ENCODE assay signal across 1 cellular context in the genomic region with DNA sequence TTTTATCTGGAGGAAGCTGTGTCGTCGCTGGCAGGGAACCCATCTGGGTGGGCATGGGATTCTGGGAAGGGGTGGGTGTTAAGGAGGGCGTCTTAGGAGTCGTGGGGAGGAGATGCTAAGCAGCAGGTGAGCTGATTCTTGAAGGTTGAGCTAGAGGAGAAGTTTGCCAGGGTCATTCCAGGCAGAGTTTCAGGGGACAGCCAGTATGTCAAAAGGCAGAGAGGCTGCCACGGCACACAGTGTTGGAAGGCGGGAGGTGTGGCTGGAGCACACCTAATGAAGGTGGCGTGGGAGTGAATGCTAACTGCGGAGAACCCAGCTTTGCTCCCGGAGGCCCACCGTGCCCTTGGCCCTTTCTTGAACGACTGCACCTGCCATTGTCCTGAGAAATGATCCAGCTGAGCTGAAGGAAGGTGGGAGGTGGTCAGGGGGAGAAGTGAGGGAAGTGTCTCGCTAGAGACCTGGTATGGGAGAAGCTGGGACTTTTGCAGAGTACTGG.
TF ChIP-seq lines count a peak whose summit lies in the region.

No MANE protein-coding gene starts in this region.

TF ChIP-seq in H1, 55 proteins besides CTCF, POLR2A, EP300 and RAD21 (continued from another document):
- TF ChIP-seq, protein P1, sequence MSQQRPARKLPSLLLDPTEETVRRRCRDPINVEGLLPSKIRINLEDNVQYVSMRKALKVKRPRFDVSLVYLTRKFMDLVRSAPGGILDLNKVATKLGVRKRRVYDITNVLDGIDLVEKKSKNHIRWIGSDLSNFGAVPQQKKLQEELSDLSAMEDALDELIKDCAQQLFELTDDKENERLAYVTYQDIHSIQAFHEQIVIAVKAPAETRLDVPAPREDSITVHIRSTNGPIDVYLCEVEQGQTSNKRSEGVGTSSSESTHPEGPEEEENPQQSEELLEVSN (IDR thresholded peaks at IDR 0.05), result no peak
- no peak for TF ChIP-seq CREB1 (IDR thresholded peaks at IDR 0.05)
- no peak for TF ChIP-seq GTF2F1 (IDR thresholded peaks at IDR 0.05; ENCODE audit: borderline replicate concordance, low read depth, low read length)
- TF ChIP-seq HDAC6 (IDR thresholded peaks at IDR 0.05; ENCODE audit: low read depth, low read length), result no peak
- TF ChIP-seq, protein P2, sequence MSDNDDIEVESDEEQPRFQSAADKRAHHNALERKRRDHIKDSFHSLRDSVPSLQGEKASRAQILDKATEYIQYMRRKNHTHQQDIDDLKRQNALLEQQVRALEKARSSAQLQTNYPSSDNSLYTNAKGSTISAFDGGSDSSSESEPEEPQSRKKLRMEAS (IDR thresholded peaks at IDR 0.05), result no peak
- no peak for TF ChIP-seq KDM4A (IDR thresholded peaks at IDR 0.05; ENCODE audit: low read depth, low read length, severe bottlenecking)
- TF ChIP-seq BACH1 (IDR thresholded peaks at IDR 0.05; ENCODE audit: low read length), result no peak
- TF ChIP-seq SIX5 (IDR thresholded peaks at IDR 0.05; ENCODE audit: low read depth, low read length), result no peak
